ENCODE assay signal across 1 cellular context in the genomic region with DNA sequence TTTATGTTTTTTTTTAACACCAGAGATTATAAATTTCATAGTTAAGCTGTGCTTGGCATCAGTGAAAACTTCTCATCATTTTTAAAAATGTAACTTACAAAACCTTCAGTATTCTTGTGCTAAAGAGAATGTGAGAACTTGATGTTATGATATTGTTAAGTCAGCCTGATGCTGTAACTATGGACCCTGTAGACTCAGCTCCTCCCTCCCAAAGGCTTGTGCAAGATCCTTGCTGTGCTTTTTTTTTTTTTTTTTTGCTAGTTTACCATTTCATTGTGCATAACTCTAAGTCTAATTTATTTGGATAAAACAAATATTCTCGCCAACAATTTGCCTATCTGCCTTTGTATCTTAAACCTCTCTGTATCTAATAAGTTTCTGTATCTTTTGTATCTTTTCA.
TF ChIP-seq lines count a peak whose summit lies in the region.

No MANE protein-coding gene starts in this region.

TF ChIP-seq in endothelial cell of umbilical vein, 7 proteins besides CTCF, POLR2A, EP300 and RAD21:
- TF ChIP-seq EZH2 (IDR thresholded peaks at IDR 0.05; ENCODE audit: borderline replicate concordance, low read depth, low read length, severe bottlenecking) = no peak
- TF ChIP-seq, protein P1, sequence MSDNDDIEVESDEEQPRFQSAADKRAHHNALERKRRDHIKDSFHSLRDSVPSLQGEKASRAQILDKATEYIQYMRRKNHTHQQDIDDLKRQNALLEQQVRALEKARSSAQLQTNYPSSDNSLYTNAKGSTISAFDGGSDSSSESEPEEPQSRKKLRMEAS (IDR thresholded peaks at IDR 0.05; ENCODE audit: insufficient read depth, insufficient read length) = no peak
- TF ChIP-seq MYC (IDR thresholded peaks at IDR 0.05; ENCODE audit: low read depth, low read length) = no peak
- no peak for TF ChIP-seq GATA2 (IDR thresholded peaks at IDR 0.05; ENCODE audit: insufficient read depth, insufficient read length, low read depth, low read length)
- TF ChIP-seq POLR2AphosphoS5 (IDR thresholded peaks at IDR 0.05; ENCODE audit: insufficient read depth, low read depth, low read length) = no peak
- TF ChIP-seq JUN (IDR thresholded peaks at IDR 0.05; ENCODE audit: borderline replicate concordance, insufficient read depth, insufficient read length, low read depth) = no peak
